ENCODE assay signal across 11 cellular contexts in the genomic region with DNA sequence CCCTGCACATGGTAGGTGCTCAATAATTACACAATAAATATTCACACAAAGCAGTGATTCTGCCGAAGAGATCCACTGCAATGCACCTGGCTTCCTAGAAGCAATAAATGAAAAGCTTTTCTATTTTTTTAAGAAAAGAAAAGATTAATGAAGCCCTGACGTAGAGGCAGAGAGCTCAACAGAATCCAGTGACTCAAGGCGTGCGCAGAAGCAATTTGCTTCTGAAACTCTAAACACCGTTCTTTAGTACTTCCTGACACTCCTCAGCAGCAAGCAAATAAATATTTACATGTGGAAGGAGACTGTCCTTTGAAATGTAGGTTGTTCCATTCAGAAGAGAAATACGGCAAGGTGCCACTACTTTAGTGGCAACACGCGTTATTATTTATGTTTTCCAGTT.
DNase-seq lines count a peak whose midpoint lies in the region; ATAC-seq, FAIRE-seq and TF ChIP-seq lines count a peak whose summit lies in the region.
"Had no signal": no experiment of that assay in that cellular context is flagged by ENCODE, and none has a peak within 500 bp of the region (broad histone marks: within the 10 kb centered on the region; RNA-seq: fewer than 3 reads in every experiment).

No MANE protein-coding gene starts in this region.

- TF ChIP-seq CTCF in bronchial epithelial cell (IDR thresholded peaks at IDR 0.05; ENCODE audit: insufficient read depth, low read length, severe bottlenecking) (no peak), right lobe of liver (IDR thresholded peaks at IDR 0.05) (no peak), type B pancreatic cell (conservative IDR thresholded peaks at IDR 0.05) (no peak)

- TF ChIP-seq POLR2A in right lobe of liver (IDR thresholded peaks at IDR 0.05) = no peak

- ATAC-seq in right lobe of liver (peak; percentile 11 to 36 (median 33)), HG03520 (IDR thresholded peaks at IDR 0.05; ENCODE audit: unreplicated experiment) (no peak), GM19463 (IDR thresholded peaks at IDR 0.05; ENCODE audit: unreplicated experiment) (no peak)
- ATAC-seq: A549 had no signal

- H3K36me3 ChIP-seq in bronchial epithelial cell (ENCODE audit: control insufficient read depth, insufficient read depth, low read length) (no peaks in the 10 kb centered on the region), right lobe of liver (no peaks in the 10 kb centered on the region)

- peak overlapping the region; percentile 26 for H3K4me3 ChIP-seq in bronchial epithelial cell (ENCODE audit: low read depth, low read length)
- H3K4me3 ChIP-seq in right lobe of liver = peak overlapping the region in 2 of 3 donors; percentile 16 to 27
- H3K4me3 ChIP-seq: A549 had no signal

- H3K4me3 Mint-ChIP-seq in type B pancreatic cell = peak overlapping the region; percentile 84

- 29% methylated on average over 8 of the region's 8 CpGs for WGBS in right lobe of liver (ENCODE audit: insufficient coverage, low coverage, low lambda C conversion rate, missing lambda C conversion rate)

- H3K27ac Mint-ChIP-seq in type B pancreatic cell = peak overlapping the region; percentile 92

- peak overlapping the region in 2 of 3 donors; percentile 31 to 45 for H3K27ac ChIP-seq in right lobe of liver
- H3K27ac ChIP-seq: A549 had no signal

- FAIRE-seq in bronchial epithelial cell (lab: Jason Lieb, UNC) = no peak
- FAIRE-seq: A549 had no signal

- intact Hi-C loops in right lobe of liver (cut with DNase I) = no loop called here

- peaks cover 0 to 43% (median 12%) of the 10 kb centered on the region in 4 donors for H3K4me1 ChIP-seq in right lobe of liver

- H3K9me3 ChIP-seq in right lobe of liver = no peaks in the 10 kb centered on the region
- H3K9me3 ChIP-seq: A549 had no signal

- no peaks in the 10 kb centered on the region for H3K27me3 ChIP-seq in bronchial epithelial cell (ENCODE audit: control insufficient read depth, insufficient read depth, low read length)
- H3K27me3 ChIP-seq in right lobe of liver = no peaks in the 10 kb centered on the region

- no peaks in the 10 kb centered on the region for H3K36me3 Mint-ChIP-seq in type B pancreatic cell

- no peaks in the 10 kb centered on the region for H3K27me3 Mint-ChIP-seq in type B pancreatic cell

- DNase-seq in NCI-H1436 (lab: John Stamatoyannopoulos, UW) = peak; percentile 12
- DNase-seq in NCI-H1436 treated with DMSO at 0.1 percent for 48 hours (lab: John Stamatoyannopoulos, UW) = no peak
- peak; percentile 55 for DNase-seq in bronchial epithelial cell (ENCODE audit: low read depth)
- DNase-seq in right lobe of liver = no peak
- DNase-seq in type B pancreatic cell (ENCODE audit: extremely low spot score, unreplicated experiment) = no peak
- no peak for DNase-seq in superior temporal gyrus (ENCODE audit: extremely low spot score)
- DNase-seq: activated T-cell treated with anti-CD3 and anti-CD28 coated beads for 4 hours, NCI-H2029 treated with DMSO at 0.1 percent for 48 hours had no signal

- H3K9me3 Mint-ChIP-seq in type B pancreatic cell = no peaks in the 10 kb centered on the region

- H3K4me1 Mint-ChIP-seq in type B pancreatic cell (ENCODE audit: unreplicated experiment) = peaks cover 50% of the 10 kb centered on the region

Comparison
In these comparisons a context has a peak if more than half of its experiments do, and no peak if none do; other contexts are left out.
1. DNase-seq: peak in NCI-H1436 (single experiment) and bronchial epithelial cell (single experiment); none in NCI-H1436 treated with DMSO at 0.1 percent for 48 hours (single experiment), right lobe of liver (0 of 3), type B pancreatic cell (single experiment) and superior temporal gyrus (single experiment).
2. ATAC-seq: peak in right lobe of liver (4 of 4); none in HG03520 (single experiment) and GM19463 (single experiment).